In the genomic region with DNA sequence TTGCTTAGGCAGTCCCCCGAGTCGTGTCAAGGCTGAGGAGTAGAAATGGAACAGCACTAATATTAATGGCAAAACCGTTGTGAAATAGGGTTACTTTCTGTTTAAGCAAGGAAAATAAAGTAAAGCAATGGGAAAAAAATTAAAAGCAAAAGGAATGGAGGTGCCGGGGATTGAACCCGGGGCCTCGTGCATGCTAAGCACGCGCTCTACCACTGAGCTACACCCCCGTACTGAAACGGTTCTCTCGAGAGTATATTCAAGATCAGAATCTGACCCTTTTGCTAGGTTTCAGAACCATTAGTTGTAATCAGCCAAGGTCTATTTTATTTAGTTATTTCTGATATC, we compare ENCODE assay signal across 8 cellular contexts.
DNase-seq lines count a peak whose midpoint lies in the region; ATAC-seq and TF ChIP-seq lines count a peak whose summit lies in the region.

No MANE protein-coding gene starts in this region.

- DNase-seq in activated gamma-delta T cell treated with Interleukin-2 at 50 U/mL for 16 hours (peak; percentile 61), activated gamma-delta T cell (lab: John Stamatoyannopoulos, UW) (no peak), NCI-H460 (ENCODE audit: extremely low read depth, low read depth) (peak; percentile 64), lung (ENCODE audit: low spot score) (peak; percentile 49)
- DNase-seq in activated CD4-positive, alpha-beta T cell treated with anti-CD3 and anti-CD28 coated beads, Interleukin-2, amount 50 U/mL, for 24 hours (ENCODE audit: low read depth in 1 of 2, low spot score in 1 of 2) = peak; percentile 71 to 80
- DNase-seq in stimulated activated CD4-positive, alpha-beta T cell treated with anti-CD3 and anti-CD28 coated beads, TNF-alpha, amount 100 ng/mL, for 1 hour (ENCODE audit: low read depth in 3 of 3, low spot score in 1 of 3) = peak; percentile 52 to 55 (median 52)

- H3K36me3 ChIP-seq in duodenal mucosa (ENCODE audit: control insufficient read depth in 1 of 2, insufficient read depth in 2 of 2, low read length in 2 of 2) (no peaks in the 10 kb centered on the region), lung (ENCODE audit: control insufficient read depth in 2 of 2, insufficient read depth in 2 of 2, low read length in 2 of 2) (no peaks in the 10 kb centered on the region)

- H3K9me3 ChIP-seq in duodenal mucosa (ENCODE audit: control insufficient read depth in 1 of 2, low read length in 2 of 2) = no peaks in the 10 kb centered on the region
- H3K9me3 ChIP-seq in lung (ENCODE audit: control insufficient read depth in 2 of 2, insufficient read depth in 1 of 2, low read length in 1 of 2) = no peaks in the 10 kb centered on the region

- H3K9ac ChIP-seq in duodenal mucosa (ENCODE audit: low read depth in 1 of 2, low read length in 2 of 2) = peak overlapping the region; percentile 51 to 68

- H3K27ac ChIP-seq in duodenal mucosa (ENCODE audit: low read depth, low read length) (no peak overlapping the region), lung (ENCODE audit: low read depth in 1 of 2, low read length in 1 of 2) (no peak overlapping the region)

- H3K4me3 ChIP-seq in duodenal mucosa (ENCODE audit: low read depth in 1 of 2, low read length in 2 of 2) = peak overlapping the region; percentile 90 to 96
- no peak overlapping the region for H3K4me3 ChIP-seq in lung

- 0 to 1% methylated on average over 11 of the region's 11 CpGs for WGBS in lung, 2 donors

- H3K4me1 ChIP-seq in duodenal mucosa (ENCODE audit: control insufficient read depth in 1 of 2, insufficient read depth in 2 of 2, low read length in 2 of 2) (peaks cover 8 to 15% of the 10 kb centered on the region in 2 donors), lung (ENCODE audit: control insufficient read depth in 2 of 2, insufficient read depth in 2 of 2, low read length in 2 of 2) (no peaks in the 10 kb centered on the region)

- TF ChIP-seq CTCF in lung (IDR thresholded peaks at IDR 0.05; ENCODE audit: control extremely low read depth, extremely low read depth) = no peak

- peak; percentile 34 for ATAC-seq in HG03139 (IDR thresholded peaks at IDR 0.05; ENCODE audit: unreplicated experiment)
- peak; percentile 68 for ATAC-seq in lung (ENCODE audit: insufficient read depth, low FRiP score)

- H3K27me3 ChIP-seq in duodenal mucosa (ENCODE audit: control insufficient read depth in 1 of 2, insufficient read depth in 2 of 2, low read length in 2 of 2) (peaks cover 0 to 10% of the 10 kb centered on the region in 2 donors), lung (ENCODE audit: control insufficient read depth, insufficient read depth) (no peaks in the 10 kb centered on the region)
